In the genomic region with DNA sequence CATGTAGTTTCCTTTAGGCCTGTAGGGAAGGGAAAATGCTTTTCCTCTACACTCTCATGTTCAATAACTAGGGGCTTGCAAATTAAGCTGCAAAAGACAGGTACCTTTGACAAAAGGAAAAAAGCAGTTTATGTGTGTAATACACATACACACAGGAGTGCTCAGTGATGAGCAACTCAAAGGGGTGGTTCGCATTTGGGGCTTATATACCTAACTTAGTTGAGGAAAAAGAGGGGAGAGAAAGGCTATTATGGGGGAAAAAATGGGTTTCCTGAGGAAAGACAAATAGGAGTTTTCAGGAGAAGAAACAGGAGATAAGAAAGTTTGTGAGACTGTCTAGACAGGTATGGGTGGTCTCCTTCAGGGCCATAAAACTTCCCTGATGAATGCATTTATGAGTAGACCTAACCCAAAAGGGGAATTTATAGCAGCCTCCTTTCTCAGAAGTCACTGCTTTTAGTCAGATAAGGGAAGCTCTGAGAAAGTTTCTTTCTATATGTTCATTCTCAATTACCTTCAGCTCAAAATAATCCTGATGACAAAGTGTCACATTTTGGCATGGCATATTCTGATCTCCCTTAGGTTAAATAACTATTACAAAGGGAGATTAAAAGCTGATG, we compare ENCODE assay signal across 12 cellular contexts. TPM values are rescaled to one million over a fixed set of nuclear protein-coding genes. Genes with fewer than 3 reads are reported as not detected.
A peak's percentile ranks its signal among the peaks of the same experiment; 100 is the strongest.
DNase-seq lines count a peak whose midpoint lies in the region; ATAC-seq and TF ChIP-seq lines count a peak whose summit lies in the region.
"Had no signal": no experiment of that assay in that cellular context is flagged by ENCODE, and none has a peak within 500 bp of the region (broad histone marks: within the 10 kb centered on the region; RNA-seq: fewer than 3 reads in every experiment).

No MANE protein-coding gene starts in this region.

- H3K9me3 Mint-ChIP-seq in activated T-cell treated with anti-CD3 and anti-CD28 coated beads, Interleukin-2, amount 50 U/mL, for 24 hours = no peaks in the 10 kb centered on the region
- no peaks in the 10 kb centered on the region for H3K9me3 Mint-ChIP-seq in activated CD8-positive, alpha-beta T cell treated with anti-CD3 and anti-CD28 coated beads for 36 hours
- peaks cover 2% of the 10 kb centered on the region for H3K9me3 Mint-ChIP-seq in neural crest cell
- H3K9me3 Mint-ChIP-seq: immature natural killer cell had no signal

- peak overlapping the region; percentile 99 for H3K4me3 Mint-ChIP-seq in activated T-cell treated with anti-CD3 and anti-CD28 coated beads, Interleukin-2, amount 50 U/mL, for 24 hours
- peak overlapping the region; percentile 98 for H3K4me3 Mint-ChIP-seq in activated CD8-positive, alpha-beta T cell treated with anti-CD3 and anti-CD28 coated beads for 36 hours
- H3K4me3 Mint-ChIP-seq in neural crest cell = peak overlapping the region; percentile 31

- ATAC-seq in HG02885 (IDR thresholded peaks at IDR 0.05; ENCODE audit: poor library complexity, unreplicated experiment) (peak; percentile 32), HG03280 (IDR thresholded peaks at IDR 0.05; ENCODE audit: unreplicated experiment) (no peak)
- ATAC-seq in activated CD8-positive, alpha-beta T cell treated with anti-CD3 and anti-CD28 coated beads for 36 hours = peak; percentile 49
- ATAC-seq: gastroesophageal sphincter had no signal

- peaks cover 31% of the 10 kb centered on the region for H3K4me1 Mint-ChIP-seq in activated T-cell treated with anti-CD3 and anti-CD28 coated beads, Interleukin-2, amount 50 U/mL, for 24 hours (ENCODE audit: low read depth)
- H3K4me1 Mint-ChIP-seq in activated CD8-positive, alpha-beta T cell treated with anti-CD3 and anti-CD28 coated beads for 36 hours (ENCODE audit: low read depth) = peaks cover 19% of the 10 kb centered on the region
- peaks cover 14% of the 10 kb centered on the region for H3K4me1 Mint-ChIP-seq in neural crest cell

- CTCF ChIA-PET in activated CD8-positive, alpha-beta T cell treated with anti-CD3 and anti-CD28 coated beads for 36 hours (lab: Charles Lee) = interaction anchor here (1.0 to 2.4 kb wide), 6 partner anchors 15 to 56 kb away, joined by 3 to 8 read pairs (median 6); partner anchors contain the start of gene EZH2

- peak overlapping the region; percentile 93 for H3K27ac Mint-ChIP-seq in activated T-cell treated with anti-CD3 and anti-CD28 coated beads, Interleukin-2, amount 50 U/mL, for 24 hours
- H3K27ac Mint-ChIP-seq in activated CD8-positive, alpha-beta T cell treated with anti-CD3 and anti-CD28 coated beads for 36 hours = peak overlapping the region; percentile 100
- H3K27ac Mint-ChIP-seq in neural crest cell (ENCODE audit: unreplicated experiment) = no peak overlapping the region

- no peak for DNase-seq in activated T-cell treated with anti-CD3 and anti-CD28 coated beads, Interleukin-2, amount 50 U/mL, for 24 hours
- no peak for DNase-seq in activated T-cell treated with anti-CD3 and anti-CD28 coated beads, Interleukin-2, amount 50 U/mL, for 1 hour
- DNase-seq in activated CD8-positive, alpha-beta T cell treated with anti-CD3 and anti-CD28 coated beads for 36 hours = peak; percentile 20
- DNase-seq in neural crest cell (ENCODE audit: low read depth, low spot score) (no peak), OCI-M2 (lab: John Stamatoyannopoulos, UW; ENCODE audit: unreplicated experiment) (no peak), midbrain (lab: John Stamatoyannopoulos, UW) (no peak)
- DNase-seq: immature natural killer cell, KG1, mesenchymal stem cell had no signal

- peaks cover 14% of the 10 kb centered on the region for H3K36me3 Mint-ChIP-seq in activated T-cell treated with anti-CD3 and anti-CD28 coated beads, Interleukin-2, amount 50 U/mL, for 24 hours (ENCODE audit: low read depth)
- H3K36me3 Mint-ChIP-seq in activated CD8-positive, alpha-beta T cell treated with anti-CD3 and anti-CD28 coated beads for 36 hours (ENCODE audit: low read depth) = peaks cover 15% of the 10 kb centered on the region
- H3K36me3 Mint-ChIP-seq in neural crest cell (ENCODE audit: low read depth) = no peaks in the 10 kb centered on the region
- H3K36me3 Mint-ChIP-seq: immature natural killer cell had no signal

- POLR2A ChIA-PET in activated CD8-positive, alpha-beta T cell treated with anti-CD3 and anti-CD28 coated beads for 36 hours (lab: Charles Lee) = interaction anchor here (0.7 to 6.5 kb wide), 11 partner anchors 8 to 208 kb away, joined by 3 to 107 read pairs (median 4); partner anchors contain the start of genes EZH2 and ZNF398

- no peak for TF ChIP-seq CTCF in activated CD8-positive, alpha-beta T cell treated with anti-CD3 and anti-CD28 coated beads for 36 hours (IDR thresholded peaks at IDR 0.05)
- TF ChIP-seq CTCF in neural crest cell (conservative IDR thresholded peaks at IDR 0.05) = no peak

- no peaks in the 10 kb centered on the region for H3K27me3 Mint-ChIP-seq in activated T-cell treated with anti-CD3 and anti-CD28 coated beads, Interleukin-2, amount 50 U/mL, for 24 hours
- H3K27me3 Mint-ChIP-seq in activated CD8-positive, alpha-beta T cell treated with anti-CD3 and anti-CD28 coated beads for 36 hours = no peaks in the 10 kb centered on the region
- peaks cover 3% of the 10 kb centered on the region for H3K27me3 Mint-ChIP-seq in neural crest cell (ENCODE audit: low read depth)

- intact Hi-C loops in activated CD8-positive, alpha-beta T cell treated with anti-CD3 and anti-CD28 coated beads for 36 hours (cut with micrococcal nuclease) = no loop called here

RNA-seq across cellular contexts. Expression of gene EZH2, which starts 55.1 kb away (rescaled TPM):
- 100 to 1,000 TPM; 112 to 114 TPM for total RNA-seq in activated CD8-positive, alpha-beta T cell treated with anti-CD3 and anti-CD28 coated beads for 36 hours
- 105 and 106 TPM in 2 replicates for total RNA-seq in neural crest cell

Comparison
In these comparisons a context has a peak if more than half of its experiments do, and no peak if none do; other contexts are left out.
1. H3K4me3 Mint-ChIP-seq: peak in every context shown above with its lines; median percentile 99 in activated T-cell treated with anti-CD3 and anti-CD28 coated beads, Interleukin-2, amount 50 U/mL, for 24 hours; 98 in activated CD8-positive, alpha-beta T cell treated with anti-CD3 and anti-CD28 coated beads for 36 hours; 31 in neural crest cell.